ENCODE assay signal across 2 cellular contexts in genomic region chr11:110711776-110712642, GRCh38.
A peak's percentile ranks its signal among the peaks of the same experiment; 100 is the strongest.
TF ChIP-seq lines count a peak whose summit lies in the region.

ARHGAP20 (minus strand) TSS chr11:110712437; CDS start chr11:110712231, 206 bp downstream.

TF ChIP-seq in IMR-90, 13 proteins besides CTCF, POLR2A, EP300 and RAD21:
- TF ChIP-seq RCOR1 (IDR thresholded peaks at IDR 0.05; ENCODE audit: insufficient replicate concordance, low read length) (no peak), FOS (IDR thresholded peaks at IDR 0.05; ENCODE audit: low read depth, low read length) (no peak), MAZ (IDR thresholded peaks at IDR 0.05; ENCODE audit: borderline replicate concordance, low read depth, low read length) (peak; percentile 15; the same call in 1 of the 2 replicates), MXI1 (IDR thresholded peaks at IDR 0.05; ENCODE audit: borderline replicate concordance, low read depth, low read length) (0 out of 2 replicates have a peak, but pooled peaks have one; percentile 13), MAFK (IDR thresholded peaks at IDR 0.05; ENCODE audit: low read depth, low read length) (no peak), CEBPB (IDR thresholded peaks at IDR 0.05; ENCODE audit: low read depth, low read length) (no peak)
TF ChIP-seq in IMR-90: peak in this region for 2.

TF ChIP-seq in SK-N-SH, 30 proteins besides CTCF, POLR2A, EP300 and RAD21:
- no peak for TF ChIP-seq YY1 (IDR thresholded peaks at IDR 0.05; ENCODE audit: low read depth)
- no peak for TF ChIP-seq RCOR1 (IDR thresholded peaks at IDR 0.05; ENCODE audit: low read length)
- TF ChIP-seq, protein P1, sequence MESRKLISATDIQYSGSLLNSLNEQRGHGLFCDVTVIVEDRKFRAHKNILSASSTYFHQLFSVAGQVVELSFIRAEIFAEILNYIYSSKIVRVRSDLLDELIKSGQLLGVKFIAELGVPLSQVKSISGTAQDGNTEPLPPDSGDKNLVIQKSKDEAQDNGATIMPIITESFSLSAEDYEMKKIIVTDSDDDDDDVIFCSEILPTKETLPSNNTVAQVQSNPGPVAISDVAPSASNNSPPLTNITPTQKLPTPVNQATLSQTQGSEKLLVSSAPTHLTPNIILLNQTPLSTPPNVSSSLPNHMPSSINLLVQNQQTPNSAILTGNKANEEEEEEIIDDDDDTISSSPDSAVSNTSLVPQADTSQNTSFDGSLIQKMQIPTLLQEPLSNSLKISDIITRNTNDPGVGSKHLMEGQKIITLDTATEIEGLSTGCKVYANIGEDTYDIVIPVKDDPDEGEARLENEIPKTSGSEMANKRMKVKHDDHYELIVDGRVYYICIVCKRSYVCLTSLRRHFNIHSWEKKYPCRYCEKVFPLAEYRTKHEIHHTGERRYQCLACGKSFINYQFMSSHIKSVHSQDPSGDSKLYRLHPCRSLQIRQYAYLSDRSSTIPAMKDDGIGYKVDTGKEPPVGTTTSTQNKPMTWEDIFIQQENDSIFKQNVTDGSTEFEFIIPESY (IDR thresholded peaks at IDR 0.05; ENCODE audit: borderline replicate concordance, low read depth), result no peak
- TF ChIP-seq REST (IDR thresholded peaks at IDR 0.05; ENCODE audit: low read depth, low read length), result no peak
- TF ChIP-seq FOXJ3 (CRISPR knock-in tag; IDR thresholded peaks at IDR 0.05), result no peak
- TF ChIP-seq RXRA (IDR thresholded peaks at IDR 0.05; ENCODE audit: borderline replicate concordance, low read depth), result no peak
- no peak for TF ChIP-seq NFIC (IDR thresholded peaks at IDR 0.05; ENCODE audit: borderline replicate concordance)
- no peak for TF ChIP-seq MXI1 (IDR thresholded peaks at IDR 0.05; ENCODE audit: low read depth, low read length)
- TF ChIP-seq, protein P2, sequence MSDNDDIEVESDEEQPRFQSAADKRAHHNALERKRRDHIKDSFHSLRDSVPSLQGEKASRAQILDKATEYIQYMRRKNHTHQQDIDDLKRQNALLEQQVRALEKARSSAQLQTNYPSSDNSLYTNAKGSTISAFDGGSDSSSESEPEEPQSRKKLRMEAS (IDR thresholded peaks at IDR 0.05; ENCODE audit: low read depth), result no peak
- TF ChIP-seq JUND (IDR thresholded peaks at IDR 0.05), result no peak
- no peak for TF ChIP-seq SIN3A (IDR thresholded peaks at IDR 0.05; ENCODE audit: borderline replicate concordance, low read depth, low read length)
- TF ChIP-seq FOSL2 (IDR thresholded peaks at IDR 0.05; ENCODE audit: borderline replicate concordance, low read depth), result no peak
TF ChIP-seq in SK-N-SH: peak in this region for 0.
